ENCODE assay signal across 9 cellular contexts in the genomic region with DNA sequence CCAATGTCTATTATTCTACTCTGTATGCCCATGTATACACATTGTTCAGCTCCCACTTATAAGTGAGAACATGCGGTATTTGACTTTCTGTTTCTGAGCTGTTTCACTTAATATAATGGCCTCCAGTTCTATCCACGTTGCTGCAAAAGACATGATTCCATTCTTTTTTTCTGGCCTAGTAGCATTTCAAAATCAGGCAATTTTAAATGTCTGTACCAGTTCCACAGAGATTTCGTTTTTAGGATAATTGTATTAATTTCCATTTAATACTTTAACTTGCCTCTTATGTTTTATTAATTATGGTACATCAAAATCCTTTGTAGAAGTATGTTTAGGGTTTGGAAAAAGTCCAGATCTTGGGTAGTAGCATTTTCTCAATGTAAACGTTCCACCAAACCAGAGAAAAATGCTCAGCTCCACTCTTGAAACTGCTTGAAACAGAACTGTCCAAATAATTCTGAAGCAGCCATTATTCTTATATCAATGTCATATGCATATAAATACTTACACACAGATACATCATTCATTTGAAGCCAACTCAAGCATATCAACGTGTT.
"Had no signal": no experiment of that assay in that cellular context is flagged by ENCODE, and none has a peak within 500 bp of the region (broad histone marks: within the 10 kb centered on the region; RNA-seq: fewer than 3 reads in every experiment).

No MANE protein-coding gene starts in this region.

- ATAC-seq: GM23338 had no signal

- H3K27ac ChIP-seq: HL-60, KMS-11 had no signal

- H3K4me3 ChIP-seq: GM23338 had no signal

- H3K4me2 ChIP-seq: GM23338, KMS-11 had no signal

- H2AFZ ChIP-seq: GM23338 had no signal

- DNase-seq: H9, HCEC 1CT, IMR-90, KBM-7 had no signal

- H3K9ac ChIP-seq: KMS-11 had no signal

- FAIRE-seq: H1, H54 had no signal
